ENCODE assay signal across 36 cellular contexts in the genomic region with DNA sequence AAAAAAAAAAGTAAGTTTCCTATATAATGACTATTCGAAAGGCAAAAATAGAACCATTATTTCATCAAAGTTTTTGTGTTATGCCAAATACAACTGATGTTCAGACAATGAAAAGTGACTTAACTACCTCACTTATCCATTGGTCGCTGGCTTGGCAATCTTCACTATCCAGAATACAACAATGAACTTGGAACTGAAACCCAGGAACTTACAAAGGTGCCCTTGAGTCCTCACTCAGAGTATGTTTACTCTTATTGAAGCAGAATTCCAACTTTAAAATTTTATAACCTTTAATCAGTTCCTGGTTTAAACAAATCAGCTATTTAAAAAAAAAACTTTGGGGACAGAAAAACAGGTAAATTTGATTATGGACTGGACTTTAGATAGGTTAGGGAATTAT.
"Had no signal": no experiment of that assay in that cellular context is flagged by ENCODE, and none has a peak within 500 bp of the region (broad histone marks: within the 10 kb centered on the region; RNA-seq: fewer than 3 reads in every experiment).

No MANE protein-coding gene starts in this region.

- H3K9me3 ChIP-seq: adrenal gland, breast epithelium, gastrocnemius medialis had no signal

- H3K4me3 Mint-ChIP-seq: activated CD4-positive, alpha-beta memory T cell treated with anti-CD3 and anti-CD28 coated beads for 36 hours; activated CD4-positive, alpha-beta T cell treated with anti-CD3 and anti-CD28 coated beads for 36 hours; activated CD4-positive, alpha-beta T cell treated with anti-CD3 and anti-CD28 coated beads, Interleukin-2, amount 10 ng/mL, durations not matched to agents 24 days and 14 days; activated CD8-positive, alpha-beta memory T cell treated with anti-CD3 and anti-CD28 coated beads, Interleukin-2, amount 10 ng/mL, durations not matched to agents 7 days and 5 days; activated CD8-positive, alpha-beta T cell treated with anti-CD3 and anti-CD28 coated beads, Interleukin-2, amount 10 ng/mL, durations not matched to agents 7 days and 5 days; activated naive CD4-positive, alpha-beta T cell treated with anti-CD3 and anti-CD28 coated beads for 36 hours; activated naive CD4-positive, alpha-beta T cell treated with anti-CD3 and anti-CD28 coated beads, Interleukin-2, amount 50 U/mL, for 24 hours; activated naive CD8-positive, alpha-beta T cell treated with anti-CD3 and anti-CD28 coated beads for 36 hours; activated naive CD8-positive, alpha-beta T cell treated with anti-CD3 and anti-CD28 coated beads, Interleukin-2, amount 50 U/mL, for 24 hours; activated T-helper 1 cell treated with anti-CD3 and anti-CD28 coated beads, Interleukin-12 subunit alpha, Interleukin-12 subunit beta, Interleukin-2, Interleukin-4 antibody, amounts not matched to agents 30 ng/mL and 10 ng/mL and 1 ng/mL, durations not matched to agents 14 hours and 24 hours and 36 hours; brain; dendritic cell treated with granulocyte-macrophage colony-stimulating factor and Interleukin-4, amounts not matched to agents 40 ng/mL and 50 ng/mL, for 4 days; endodermal cell; T-helper 17 cell; T-helper 2 cell treated with Interferon-gamma antibody and Interleukin-4, amounts not matched to agents 5 μg/mL and 100 μg/mL, for 36 hours had no signal

- DNase-seq: activated CD4-positive, alpha-beta memory T cell treated with anti-CD3 and anti-CD28 coated beads for 36 hours; activated CD4-positive, alpha-beta T cell treated with anti-CD3 and anti-CD28 coated beads for 36 hours; activated CD4-positive, alpha-beta T cell treated with anti-CD3 and anti-CD28 coated beads, Interleukin-2, amount 10 ng/mL, durations not matched to agents 24 days and 14 days; activated CD4-positive, CD25-positive, alpha-beta regulatory T cell; activated CD4-positive, CD25-positive, alpha-beta regulatory T cell treated with anti-CD3 and anti-CD28 coated beads, Interleukin-2, amount 50 U/mL, for 72 hours; activated CD8-positive, alpha-beta memory T cell treated with anti-CD3 and anti-CD28 coated beads, Interleukin-2, amount 10 ng/mL, durations not matched to agents 7 days and 5 days; activated CD8-positive, alpha-beta memory T cell treated with anti-CD3 and anti-CD28 coated beads, Interleukin-2, amount 50 U/mL, for 4 hours; activated CD8-positive, alpha-beta T cell treated with anti-CD3 and anti-CD28 coated beads, Interleukin-2, amount 10 ng/mL, durations not matched to agents 7 days and 5 days; activated effector memory CD4-positive, alpha-beta T cell treated with anti-CD3 and anti-CD28 coated beads, Interleukin-2, amount 50 U/mL, for 16 hours; activated naive CD4-positive, alpha-beta T cell treated with anti-CD3 and anti-CD28 coated beads for 36 hours; activated naive CD8-positive, alpha-beta T cell treated with anti-CD3 and anti-CD28 coated beads for 36 hours; activated naive CD8-positive, alpha-beta T cell treated with anti-CD3 and anti-CD28 coated beads, Interleukin-2, amount 50 U/mL, for 24 hours; activated T-cell treated with anti-CD3 and anti-CD28 coated beads, Interleukin-2, amount 50 U/mL, for 1 hour; activated T-cell treated with anti-CD3 and anti-CD28 coated beads, Interleukin-2, amount 50 U/mL, for 48 hours; adrenal gland; amygdala; aorta; central memory CD4-positive, alpha-beta T cell; dorsolateral prefrontal cortex; effector memory CD4-positive, alpha-beta T cell; endodermal cell; foreskin keratinocyte; gastrocnemius medialis; glutamatergic neuron; T-helper 1 cell; T-helper 17 cell had no signal

- H3K4me1 ChIP-seq: gastrocnemius medialis had no signal

- H3K27ac Mint-ChIP-seq: activated CD4-positive, alpha-beta memory T cell treated with anti-CD3 and anti-CD28 coated beads for 36 hours; activated CD4-positive, alpha-beta T cell treated with anti-CD3 and anti-CD28 coated beads for 36 hours; activated CD4-positive, alpha-beta T cell treated with anti-CD3 and anti-CD28 coated beads, Interleukin-2, amount 10 ng/mL, durations not matched to agents 24 days and 14 days; activated CD8-positive, alpha-beta memory T cell treated with anti-CD3 and anti-CD28 coated beads, Interleukin-2, amount 10 ng/mL, durations not matched to agents 7 days and 5 days; activated CD8-positive, alpha-beta T cell treated with anti-CD3 and anti-CD28 coated beads, Interleukin-2, amount 10 ng/mL, durations not matched to agents 7 days and 5 days; activated naive CD4-positive, alpha-beta T cell treated with anti-CD3 and anti-CD28 coated beads for 36 hours; activated naive CD4-positive, alpha-beta T cell treated with anti-CD3 and anti-CD28 coated beads, Interleukin-2, amount 50 U/mL, for 24 hours; activated naive CD8-positive, alpha-beta T cell treated with anti-CD3 and anti-CD28 coated beads for 36 hours; activated naive CD8-positive, alpha-beta T cell treated with anti-CD3 and anti-CD28 coated beads, Interleukin-2, amount 50 U/mL, for 24 hours; activated T-helper 1 cell treated with anti-CD3 and anti-CD28 coated beads, Interleukin-12 subunit alpha, Interleukin-12 subunit beta, Interleukin-2, Interleukin-4 antibody, amounts not matched to agents 30 ng/mL and 10 ng/mL and 1 ng/mL, durations not matched to agents 14 hours and 24 hours and 36 hours; activated T-helper 2 cell treated with anti-CD3 and anti-CD28 coated beads, Interferon-gamma antibody, Interleukin-2, Interleukin-4, amounts not matched to agents 10 μg/mL and 5 μg/mL and 100 μg/mL, durations not matched to agents 14 hours and 24 hours and 36 hours; dendritic cell treated with granulocyte-macrophage colony-stimulating factor and Interleukin-4, amounts not matched to agents 40 ng/mL and 50 ng/mL, for 4 days; endodermal cell; T-helper 17 cell; T-helper 2 cell treated with Interferon-gamma antibody and Interleukin-4, amounts not matched to agents 5 μg/mL and 100 μg/mL, for 36 hours had no signal

- H3K36me3 ChIP-seq: breast epithelium, cardiac muscle cell, gastrocnemius medialis had no signal

- H3K27me3 Mint-ChIP-seq: activated CD4-positive, alpha-beta memory T cell treated with anti-CD3 and anti-CD28 coated beads for 36 hours; activated CD4-positive, alpha-beta T cell treated with anti-CD3 and anti-CD28 coated beads for 36 hours; activated CD4-positive, alpha-beta T cell treated with anti-CD3 and anti-CD28 coated beads, Interleukin-2, amount 10 ng/mL, durations not matched to agents 24 days and 14 days; activated CD8-positive, alpha-beta memory T cell treated with anti-CD3 and anti-CD28 coated beads, Interleukin-2, amount 10 ng/mL, durations not matched to agents 7 days and 5 days; activated naive CD4-positive, alpha-beta T cell treated with anti-CD3 and anti-CD28 coated beads, Interleukin-2, amount 50 U/mL, for 24 hours; activated naive CD8-positive, alpha-beta T cell treated with anti-CD3 and anti-CD28 coated beads for 36 hours; activated naive CD8-positive, alpha-beta T cell treated with anti-CD3 and anti-CD28 coated beads, Interleukin-2, amount 50 U/mL, for 24 hours; brain; dendritic cell treated with granulocyte-macrophage colony-stimulating factor and Interleukin-4, amounts not matched to agents 40 ng/mL and 50 ng/mL, for 4 days; T-helper 17 cell had no signal

- H3K9me3 Mint-ChIP-seq: activated CD4-positive, alpha-beta memory T cell treated with anti-CD3 and anti-CD28 coated beads for 36 hours; activated CD4-positive, alpha-beta T cell treated with anti-CD3 and anti-CD28 coated beads, Interleukin-2, amount 10 ng/mL, durations not matched to agents 24 days and 14 days; activated naive CD4-positive, alpha-beta T cell treated with anti-CD3 and anti-CD28 coated beads for 36 hours; activated naive CD4-positive, alpha-beta T cell treated with anti-CD3 and anti-CD28 coated beads, Interleukin-2, amount 50 U/mL, for 24 hours; activated naive CD8-positive, alpha-beta T cell treated with anti-CD3 and anti-CD28 coated beads for 36 hours; activated naive CD8-positive, alpha-beta T cell treated with anti-CD3 and anti-CD28 coated beads, Interleukin-2, amount 50 U/mL, for 24 hours; activated T-helper 1 cell treated with anti-CD3 and anti-CD28 coated beads, Interleukin-12 subunit alpha, Interleukin-12 subunit beta, Interleukin-2, Interleukin-4 antibody, amounts not matched to agents 30 ng/mL and 10 ng/mL and 1 ng/mL, durations not matched to agents 14 hours and 24 hours and 36 hours; activated T-helper 2 cell treated with anti-CD3 and anti-CD28 coated beads, Interferon-gamma antibody, Interleukin-2, Interleukin-4, amounts not matched to agents 10 μg/mL and 5 μg/mL and 100 μg/mL, durations not matched to agents 14 hours and 24 hours and 36 hours; brain; dendritic cell treated with granulocyte-macrophage colony-stimulating factor and Interleukin-4, amounts not matched to agents 40 ng/mL and 50 ng/mL, for 4 days; endodermal cell; T-helper 2 cell treated with Interferon-gamma antibody and Interleukin-4, amounts not matched to agents 5 μg/mL and 100 μg/mL, for 36 hours had no signal

- H3K4me3 ChIP-seq: adrenal gland, breast epithelium, cardiac muscle cell, coronary artery, dorsolateral prefrontal cortex, gastrocnemius medialis had no signal

- ATAC-seq: activated CD4-positive, alpha-beta T cell treated with anti-CD3 and anti-CD28 coated beads for 36 hours; activated CD8-positive, alpha-beta memory T cell treated with anti-CD3 and anti-CD28 coated beads, Interleukin-2, amount 10 ng/mL, durations not matched to agents 7 days and 5 days; activated CD8-positive, alpha-beta T cell treated with anti-CD3 and anti-CD28 coated beads, Interleukin-2, amount 10 ng/mL, durations not matched to agents 7 days and 5 days; activated naive CD8-positive, alpha-beta T cell treated with anti-CD3 and anti-CD28 coated beads, Interleukin-2, amount 50 U/mL, for 24 hours; esophagus mucosa; foreskin keratinocyte; gastrocnemius medialis; T-helper 17 cell had no signal

- H3K27me3 ChIP-seq: adrenal gland, breast epithelium, cardiac muscle cell, dorsolateral prefrontal cortex, foreskin keratinocyte, gastrocnemius medialis had no signal

- H3K27ac ChIP-seq: adrenal gland, breast epithelium, cardiac muscle cell, coronary artery, dorsolateral prefrontal cortex, foreskin keratinocyte, gastrocnemius medialis had no signal
